ENCODE assay signal across 16 cellular contexts in genomic region chr11:72615329-72615728, GRCh38. TPM values are rescaled to one million over a fixed set of nuclear protein-coding genes. Genes with fewer than 3 reads are reported as not detected.
DNase-seq lines count a peak whose midpoint lies in the region; ATAC-seq and TF ChIP-seq lines count a peak whose summit lies in the region.
"Had no signal": no experiment of that assay in that cellular context is flagged by ENCODE, and none has a peak within 500 bp of the region (broad histone marks: within the 10 kb centered on the region; RNA-seq: fewer than 3 reads in every experiment).

No MANE protein-coding gene starts in this region.

- TF ChIP-seq CTCF in HEK293 (tag by site-specific recombination; IDR thresholded peaks at IDR 0.05) (no peak), sigmoid colon (IDR thresholded peaks at IDR 0.05) (no peak)

- no peak for TF ChIP-seq POLR2A in sigmoid colon (IDR thresholded peaks at IDR 0.05)

- no peak overlapping the region for H2AK5ac ChIP-seq in mesenchymal stem cell (ENCODE audit: low read length, severe bottlenecking)

- POLR2A ChIA-PET in HEK293 (lab: Yijun Ruan, JAX), result no interaction called here

- in situ Hi-C loops in GM23248 (cut with MboI), result no loop called here

- no peak overlapping the region for H2BK5ac ChIP-seq in mesenchymal stem cell (ENCODE audit: low read depth, low read length, poor library complexity, severe bottlenecking)

- no peaks in the 10 kb centered on the region for H4K20me1 ChIP-seq in GM23248 (ENCODE audit: insufficient read depth)

- no peaks in the 10 kb centered on the region for H3F3A ChIP-seq in GM23248 (ENCODE audit: insufficient read depth)

- H3K27ac ChIP-seq in HEK293 (ENCODE audit: extremely low read depth, low read depth, low read length) (no peak overlapping the region), caudate nucleus (ENCODE audit: low read depth, low read length) (peak overlapping the region; percentile 52), mesenchymal stem cell (ENCODE audit: low read length, poor library complexity, severe bottlenecking) (no peak overlapping the region), sigmoid colon (peak overlapping the region in 3 of 4 donors; percentile 12 to 95 (median 90)), GM23248 (no peak overlapping the region)
- H3K27ac ChIP-seq: C4-2B had no signal

- H3K27me3 ChIP-seq in mesenchymal stem cell (ENCODE audit: control insufficient read depth in 1 of 2, insufficient read depth in 1 of 2, low read length in 2 of 2), result peaks cover 88 to 91% of the 10 kb centered on the region in 2 experiments
- no peaks in the 10 kb centered on the region for H3K27me3 ChIP-seq in sigmoid colon
- peaks cover 14% of the 10 kb centered on the region; the same call in 1 of the 2 replicates for H3K27me3 ChIP-seq in GM23248 (replicated peaks; ENCODE audit: insufficient read depth)

- no peak overlapping the region for H2BK12ac ChIP-seq in mesenchymal stem cell (ENCODE audit: low read length in 2 of 2)

- no peaks in the 10 kb centered on the region for H3K79me1 ChIP-seq in mesenchymal stem cell (replicated peaks; ENCODE audit: low read length, poor library complexity, severe bottlenecking)

- no peaks in the 10 kb centered on the region for H3K79me2 ChIP-seq in GM23248 (ENCODE audit: insufficient read depth)

- intact Hi-C loops in sigmoid colon (cut with DNase I), result no loop called here

- TF ChIP-seq EP300 in sigmoid colon (IDR thresholded peaks at IDR 0.05), result no peak

- H2AFZ ChIP-seq in mesenchymal stem cell (ENCODE audit: low read depth, low read length) (no peak overlapping the region), GM23248 (no peak overlapping the region)

- H2BK15ac ChIP-seq in mesenchymal stem cell (ENCODE audit: low read depth, poor library complexity, severe bottlenecking), result no peak overlapping the region

- no peaks in the 10 kb centered on the region for H3K9me2 ChIP-seq in GM23248 (ENCODE audit: insufficient read depth)

- no peak overlapping the region for H4K8ac ChIP-seq in mesenchymal stem cell (ENCODE audit: low read length)

- no peak overlapping the region for H3K23ac ChIP-seq in mesenchymal stem cell (ENCODE audit: low read length in 2 of 2)

- H3K36me3 ChIP-seq in HEK293 (ENCODE audit: control insufficient read depth in 2 of 2, insufficient read depth in 1 of 2, low read length in 2 of 2), result no peaks in the 10 kb centered on the region
- H3K36me3 ChIP-seq in mesenchymal stem cell (ENCODE audit: control insufficient read depth in 1 of 2, insufficient read depth in 2 of 2, low read depth in 1 of 2, low read length in 2 of 2), result no peaks in the 10 kb centered on the region
- no peaks in the 10 kb centered on the region for H3K36me3 ChIP-seq in sigmoid colon
- H3K36me3 ChIP-seq in GM23248 (ENCODE audit: low read depth), result no peaks in the 10 kb centered on the region

- H2BK120ac ChIP-seq in mesenchymal stem cell (ENCODE audit: low read depth, low read length), result no peak overlapping the region

- H3K4me1 ChIP-seq in HEK293 (ENCODE audit: control insufficient read depth, insufficient read depth, low read length), result no peaks in the 10 kb centered on the region
- no peaks in the 10 kb centered on the region for H3K4me1 ChIP-seq in mesenchymal stem cell (ENCODE audit: control insufficient read depth, insufficient read depth, low read depth, low read length)
- H3K4me1 ChIP-seq in sigmoid colon, result peaks cover 0 to 61% (median 60%) of the 10 kb centered on the region in 4 donors
- H3K4me1 ChIP-seq in GM23248 (ENCODE audit: insufficient read depth), result no peaks in the 10 kb centered on the region

- H3K9me3 ChIP-seq in HEK293 (ENCODE audit: control insufficient read depth, insufficient read depth, low read depth, low read length) (no peaks in the 10 kb centered on the region), mesenchymal stem cell (ENCODE audit: control insufficient read depth, low read length) (no peaks in the 10 kb centered on the region), sigmoid colon (no peaks in the 10 kb centered on the region), GM23248 (ENCODE audit: low read depth) (no peaks in the 10 kb centered on the region)

- no peak overlapping the region for H3K4ac ChIP-seq in mesenchymal stem cell (ENCODE audit: low read depth in 1 of 2, low read length in 2 of 2)

- H3K4me3 ChIP-seq in HEK293 (ENCODE audit: low read depth, low read length) (no peak overlapping the region), mesenchymal stem cell (ENCODE audit: insufficient read depth in 1 of 2, low read depth in 1 of 2, low read length in 2 of 2) (no peak overlapping the region), sigmoid colon (no peak overlapping the region), GM23248 (no peak overlapping the region)

- H3K4me2 ChIP-seq in mesenchymal stem cell (ENCODE audit: low read length, poor library complexity, severe bottlenecking) (no peak overlapping the region), GM23248 (ENCODE audit: unreplicated experiment) (no peak overlapping the region)

- peak overlapping the region in 1 of 2 experiments; percentile 44 for H3K18ac ChIP-seq in mesenchymal stem cell (ENCODE audit: low read depth in 1 of 2, low read length in 2 of 2)

- peak overlapping the region in 1 of 2 experiments; percentile 42 for H3K14ac ChIP-seq in mesenchymal stem cell (ENCODE audit: low read length in 2 of 2)

- WGBS in mesenchymal stem cell, result 79% methylated on average over 3 of the region's 3 CpGs
- WGBS in sigmoid colon, 2 donors, result 67% methylated on average over 3 of the region's 3 CpGs
- WGBS in GM23248 (ENCODE audit: low coverage in 1 of 2, low lambda C conversion rate in 2 of 2, missing lambda C conversion rate in 2 of 2), 2 experiments, result 50 to 56% methylated on average over 2 to 3 of the region's 3 CpGs

- DNase-seq in caudate nucleus (lab: John Stamatoyannopoulos, UW) (peak in 18 of 61 donors; percentile 6 to 68 (median 38)), mesenchymal stem cell (no peak), sigmoid colon (no peak), cerebellar nuclear complex (lab: John Stamatoyannopoulos, UW) (no peak), SW 1271 (lab: John Stamatoyannopoulos, UW) (no peak), GM23248 (no peak)
- DNase-seq: ACHN, COR-L47, DMS153, DMS79 treated with DMSO at 0.1 percent for 48 hours, EL had no signal

- peak overlapping the region; percentile 14 for H4K91ac ChIP-seq in mesenchymal stem cell (ENCODE audit: low read length)

- no peak for ATAC-seq in HG03139 (IDR thresholded peaks at IDR 0.05; ENCODE audit: unreplicated experiment)
- ATAC-seq: CD8-positive, alpha-beta T cell; HCT116 had no signal

- CTCF ChIA-PET in HEK293 (lab: Yijun Ruan, JAX), result interaction anchor here (0.7 kb wide), 1 partner anchor 16 kb away, joined by 3 read pairs; no protein-coding TSS in a partner anchor

- H3K9ac ChIP-seq in mesenchymal stem cell (ENCODE audit: low read length) (no peak overlapping the region), GM23248 (no peak overlapping the region)

TF ChIP-seq in HEK293, 187 proteins besides CTCF, POLR2A, EP300 and RAD21 (continues in another document):
- TF ChIP-seq HOXC10 (CRISPR knock-in tag; IDR thresholded peaks at IDR 0.05), result no peak
- no peak for TF ChIP-seq TSHZ1 (tag by site-specific recombination; IDR thresholded peaks at IDR 0.05; ENCODE audit: borderline replicate concordance)
- TF ChIP-seq SP7 (tag by site-specific recombination; IDR thresholded peaks at IDR 0.05), result no peak
- TF ChIP-seq KLF10 (tag by site-specific recombination; IDR thresholded peaks at IDR 0.05), result no peak
- no peak for TF ChIP-seq ZNF362 (tag by site-specific recombination; IDR thresholded peaks at IDR 0.05)
- peak; percentile 79 for TF ChIP-seq EGR2 (tag by site-specific recombination; IDR thresholded peaks at IDR 0.05; ENCODE audit: low read depth)
- TF ChIP-seq ZNF548 (tag by site-specific recombination; IDR thresholded peaks at IDR 0.05), result no peak
- TF ChIP-seq ZNF660 (tag by site-specific recombination; IDR thresholded peaks at IDR 0.05), result no peak
- TF ChIP-seq ZNF175 (tag by site-specific recombination; IDR thresholded peaks at IDR 0.05), result no peak
- TF ChIP-seq ZNF791 (tag by site-specific recombination; IDR thresholded peaks at IDR 0.05), result no peak

RNA-seq across cellular contexts. Expression of gene PDE2A, which starts 58.9 kb away (rescaled TPM):
- polyA plus RNA-seq in mesenchymal stem cell (2013, experiment 1 of 2), result 0.61 TPM
- 0.56 TPM for polyA plus RNA-seq in mesenchymal stem cell (2013, experiment 2 of 2)
- total RNA-seq in sigmoid colon, result 10 to 100 TPM; 48.9 to 75.1 (median 62.1) TPM
- polyA plus RNA-seq in sigmoid colon, result 10 to 100 TPM in 1 of 3 donors, 1 to 10 TPM in 2; 1.8 to 14.7 (median 4.8) TPM
- 0.25 and 2.3 TPM in 2 replicates for total RNA-seq in GM23248 (2014; rRNA removed; shearing (Covaris generic))
- 0.29 and 1.0 TPM in 2 replicates for polyA plus RNA-seq in GM23248 (2016; fragmentation: Nextera tagmentation; extraction: Ambion mirVana)

Comparison
In these comparisons a context has a peak if more than half of its experiments do, and no peak if none do; other contexts are left out.
1. H3K27ac ChIP-seq: peak in caudate nucleus (single experiment) and sigmoid colon (3 of 4); none in HEK293 (single experiment), mesenchymal stem cell (single experiment) and GM23248 (single experiment).
2. RNA of gene PDE2A, which starts 58.9 kb away (total RNA-seq): 48.9 to 75.1 TPM in sigmoid colon; 0.25 to 2.3 TPM in GM23248; every median in the first group is over 10 times any median in the second.